In the genomic region with DNA sequence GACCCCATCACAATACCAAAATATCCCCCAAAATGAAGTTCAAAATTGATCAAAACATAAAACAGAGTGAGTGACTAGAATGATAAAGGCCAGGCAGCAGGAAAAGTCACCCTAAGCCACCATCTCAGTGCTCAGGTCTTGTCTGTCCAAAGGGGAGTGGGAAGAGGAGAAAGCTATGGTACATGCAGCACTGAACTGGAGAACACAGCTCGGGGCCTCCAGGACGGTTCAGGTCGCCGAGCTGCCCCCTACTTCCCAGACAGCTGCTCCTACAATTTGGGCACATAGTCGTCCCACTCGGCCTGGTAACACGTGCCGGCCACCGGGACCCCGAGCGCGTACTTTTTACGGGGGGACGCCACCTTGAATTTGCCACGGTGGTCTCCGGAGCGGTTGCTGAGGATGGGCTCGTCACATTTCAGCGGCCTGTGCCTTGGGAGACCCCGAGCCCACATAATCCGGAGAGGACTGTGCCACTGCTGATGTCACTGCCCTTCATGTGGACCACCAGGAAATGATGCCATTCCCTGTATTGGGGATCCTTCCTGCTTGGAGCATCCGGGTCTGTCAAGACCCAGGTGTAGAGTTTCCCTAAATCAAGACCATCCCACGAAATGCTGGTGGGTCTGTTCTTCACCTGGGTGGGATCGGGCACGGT, we compare ENCODE assay signal across 8 cellular contexts. TPM values are rescaled to one million over a fixed set of nuclear protein-coding genes. Genes with fewer than 3 reads are reported as not detected.
DNase-seq lines count a peak whose midpoint lies in the region; ATAC-seq and TF ChIP-seq lines count a peak whose summit lies in the region.

No MANE protein-coding gene starts in this region.

- no peak overlapping the region for H3K27ac ChIP-seq in PC-3 (ENCODE audit: low read length)
- H3K27ac ChIP-seq in esophagus (ENCODE audit: low read depth in 2 of 2, low read length in 1 of 2): no peak overlapping the region

- H3K4me3 ChIP-seq in GM06990 (replicated peaks; ENCODE audit: low read depth, low read length) (peak overlapping the region; percentile 52), PC-3 (ENCODE audit: low read length) (peak overlapping the region; percentile 71), esophagus (ENCODE audit: low read depth in 1 of 2, low read length in 2 of 2) (peak overlapping the region; percentile 31 to 48), retinal pigment epithelial cell (ENCODE audit: low read length) (peak overlapping the region; percentile 49)

- H4K20me1 ChIP-seq in PC-3 (ENCODE audit: low read length): no peaks in the 10 kb centered on the region

- CTCF ChIA-PET in PC-3 (lab: Charles Lee): no interaction called here

- H2AFZ ChIP-seq in PC-3 (ENCODE audit: low read length): peak overlapping the region; percentile 98

- no peak; the same call in 1 of the 2 replicates for ATAC-seq in PC-3
- ATAC-seq in esophagus mucosa: no peak

- no TSS peak for BruUV-seq in PC-3 (replicated peaks; lab: Mats Ljungman, UMichigan)

- H3K9ac ChIP-seq in PC-3 (ENCODE audit: low read length): peak overlapping the region; percentile 16; the same call in 1 of the 2 replicates

- H3K4me1 ChIP-seq in PC-3 (ENCODE audit: insufficient read depth, low read length) (no peaks in the 10 kb centered on the region), esophagus (ENCODE audit: control insufficient read depth in 2 of 2, insufficient read depth in 2 of 2, low read length in 1 of 2) (peaks cover 0 to 4% of the 10 kb centered on the region in 2 donors)

- peak overlapping the region; percentile 97 for H3K4me2 ChIP-seq in PC-3 (ENCODE audit: low read length)

- DNase-seq in GM06990 (ENCODE audit: extremely low read depth, insufficient read length) (no peak), PC-3 (no peak), retinal pigment epithelial cell (ENCODE audit: low read depth) (no peak), AG08395 (ENCODE audit: low spot score) (no peak), RKO (ENCODE audit: low spot score) (no peak), NCI-H1048 (lab: John Stamatoyannopoulos, UW) (no peak)

- H3K9me3 ChIP-seq in PC-3 (ENCODE audit: low read length) (no peaks in the 10 kb centered on the region), esophagus (ENCODE audit: control insufficient read depth in 2 of 2, insufficient read depth in 1 of 2, low read depth in 1 of 2, low read length in 1 of 2) (no peaks in the 10 kb centered on the region)

- 44 to 51% methylated on average over 25 of the region's 25 CpGs for WGBS in esophagus, 2 donors

- no peaks in the 10 kb centered on the region for H3F3A ChIP-seq in PC-3 (ENCODE audit: low read length, unreplicated experiment)

- intact Hi-C loops in PC-3 (cut with micrococcal nuclease): loop anchor here (1.0 to 5.0 kb wide), 3 partner anchors 61 to 323 kb away; a partner anchor contains a TSS

- POLR2A ChIA-PET in PC-3 (lab: Charles Lee; ENCODE audit: unreplicated experiment): no interaction called here

- TF ChIP-seq CTCF in GM06990 (IDR thresholded peaks at IDR 0.05; ENCODE audit: insufficient read depth, low read length, poor library complexity, severe bottlenecking) (no peak), PC-3 (conservative IDR thresholded peaks at IDR 0.05; ENCODE audit: low read depth, low read length) (no peak), retinal pigment epithelial cell (conservative IDR thresholded peaks at IDR 0.05; ENCODE audit: low read depth, low read length) (no peak)

- no peaks in the 10 kb centered on the region for H3K9me2 ChIP-seq in PC-3 (replicated peaks; ENCODE audit: low read length)

- H3K27me3 ChIP-seq in GM06990 (replicated peaks; ENCODE audit: control insufficient read depth, insufficient read depth, low read length) (no peaks in the 10 kb centered on the region), PC-3 (ENCODE audit: low read length) (no peaks in the 10 kb centered on the region; the same call in 1 of the 2 replicates), esophagus (ENCODE audit: control insufficient read depth in 1 of 2, insufficient read depth in 2 of 2, low read length in 2 of 2) (no peaks in the 10 kb centered on the region)

- H3K79me2 ChIP-seq in PC-3 (ENCODE audit: low read length): no peaks in the 10 kb centered on the region

- H3K36me3 ChIP-seq in GM06990 (ENCODE audit: control insufficient read depth, insufficient read depth, low read length): no peaks in the 10 kb centered on the region
- no peaks in the 10 kb centered on the region for H3K36me3 ChIP-seq in PC-3 (ENCODE audit: low read depth, low read length)
- H3K36me3 ChIP-seq in esophagus (ENCODE audit: control insufficient read depth in 2 of 2, insufficient read depth in 2 of 2, low read length in 1 of 2): no peaks in the 10 kb centered on the region

RNA-seq across cellular contexts. Expression of a gene that starts 31.6 kb away (rescaled TPM):
- total RNA-seq in PC-3 (2014; rRNA removed): 0.29 TPM in 1 of 2 replicates, not detected in the other
- polyA plus RNA-seq in esophagus: 1 to 10 TPM; 1.5 to 2.2 TPM
- total RNA-seq in esophagus mucosa: 2.7 TPM
